7 cellular contexts compared by ENCODE assay signal in the genomic region with DNA sequence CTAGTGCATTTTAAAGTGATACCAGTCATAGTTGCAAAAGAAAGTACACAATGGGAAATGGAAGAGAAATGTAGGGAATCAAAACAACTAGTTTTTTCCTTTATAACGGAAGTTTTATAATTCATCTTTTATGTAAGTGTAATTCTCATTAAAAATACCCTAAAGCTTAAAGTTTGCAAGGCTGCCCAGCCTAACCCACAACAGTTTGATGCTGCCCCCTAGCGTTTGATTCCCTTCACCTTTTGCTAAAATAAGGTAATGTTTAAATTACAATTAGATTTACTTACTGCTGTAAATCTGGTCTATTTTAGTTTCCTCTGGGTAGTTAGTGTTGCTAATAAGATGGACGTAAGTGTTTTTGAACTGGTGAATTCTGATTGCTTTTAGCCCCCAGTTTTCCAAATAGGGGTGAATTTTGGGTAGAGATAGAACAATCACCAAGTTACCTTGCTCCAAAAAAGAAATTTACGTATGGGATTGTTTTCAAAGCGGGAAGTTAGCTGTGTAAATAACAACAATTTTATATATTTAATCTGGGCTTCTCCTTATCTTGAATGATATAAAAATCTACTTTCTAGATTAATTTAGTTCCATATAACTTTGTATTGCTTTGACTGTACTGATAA.
A peak's percentile ranks its signal among the peaks of the same experiment; 100 is the strongest.
DNase-seq lines count a peak whose midpoint lies in the region; ATAC-seq, FAIRE-seq and TF ChIP-seq lines count a peak whose summit lies in the region.

No MANE protein-coding gene starts in this region.

- no peak for TF ChIP-seq POLR2A in NB4 (IDR thresholded peaks at IDR 0.05; ENCODE audit: extremely low read depth, insufficient read length)

- FAIRE-seq in islet of Langerhans (lab: Jason Lieb, UNC) = peak; percentile 97

- in situ Hi-C loops in astrocyte of the cerebellum (cut with HindIII; ENCODE audit: low sequenced_read_pairs) = loop anchor here (5.0 kb wide), 1 partner anchor 277 kb away; no protein-coding TSS in a partner anchor

- DNase-seq in GM12865 (ENCODE audit: low read depth) (peak; percentile 82), NB4 (ENCODE audit: low read depth) (peak; percentile 87), T1000 (lab: John Stamatoyannopoulos, UW) (peak; percentile 27), astrocyte of the cerebellum (ENCODE audit: low read depth) (peak; percentile 78)
- DNase-seq in stimulated activated CD4-positive, alpha-beta T cell treated with anti-CD3 and anti-CD28 coated beads, Interleukin-1b, Interleukin-23, amount 100 ng/mL, for 4 hours (ENCODE audit: low read depth in 2 of 2) = peak; percentile 47 to 89

- peak; percentile 67 for TF ChIP-seq CTCF in GM12865 (IDR thresholded peaks at IDR 0.05; ENCODE audit: insufficient read depth, low read depth, low read length, missing control alignments)
- TF ChIP-seq CTCF in NB4 (IDR thresholded peaks at IDR 0.05; ENCODE audit: low read depth, low read length) = peak; percentile 60
- peak; percentile 75 for TF ChIP-seq CTCF in astrocyte of the cerebellum (IDR thresholded peaks at IDR 0.05; ENCODE audit: low read depth, low read length, missing control alignments)

- H3K4me3 ChIP-seq in GM12865 (ENCODE audit: low read depth, low read length) (peak overlapping the region; percentile 81), NB4 (ENCODE audit: low read depth, low read length) (peak overlapping the region; percentile 87), astrocyte of the cerebellum (ENCODE audit: low read depth, low read length) (no peak overlapping the region)

- ATAC-seq in GM18873 (IDR thresholded peaks at IDR 0.05; ENCODE audit: low FRiP score, unreplicated experiment) = no peak

Comparison
In these comparisons a context has a peak if more than half of its experiments do, and no peak if none do; other contexts are left out.
1. DNase-seq: peak in every context shown above with its lines; median percentile 87 in NB4; 82 in GM12865; 78 in astrocyte of the cerebellum; 68 in stimulated activated CD4-positive, alpha-beta T cell treated with anti-CD3 and anti-CD28 coated beads, Interleukin-1b, Interleukin-23, amount 100 ng/mL, for 4 hours; 27 in T1000.